13 cellular contexts compared by ENCODE assay signal in genomic region chr4:153518001-153518400, GRCh38. TPM values are rescaled to one million over a fixed set of nuclear protein-coding genes. Genes with fewer than 3 reads are reported as not detected.
DNase-seq lines count a peak whose midpoint lies in the region; ATAC-seq and TF ChIP-seq lines count a peak whose summit lies in the region.
"Had no signal": no experiment of that assay in that cellular context is flagged by ENCODE, and none has a peak within 500 bp of the region (broad histone marks: within the 10 kb centered on the region; RNA-seq: fewer than 3 reads in every experiment).

No MANE protein-coding gene starts in this region.

- no peaks in the 10 kb centered on the region for H3K9me3 Mint-ChIP-seq in activated B cell treated with CpG ODN at 0.5 μM for 24 hours
- H3K9me3 Mint-ChIP-seq: dendritic cell treated with granulocyte-macrophage colony-stimulating factor and Interleukin-4, amounts not matched to agents 40 ng/mL and 50 ng/mL, for 4 days had no signal

- H3K27ac Mint-ChIP-seq in activated B cell treated with CpG ODN at 0.5 μM for 24 hours: peak overlapping the region; percentile 42
- H3K27ac Mint-ChIP-seq: dendritic cell treated with granulocyte-macrophage colony-stimulating factor and Interleukin-4, amounts not matched to agents 40 ng/mL and 50 ng/mL, for 4 days had no signal

- H3K4me3 ChIP-seq in esophagus squamous epithelium: no peak overlapping the region

- TF ChIP-seq CTCF in activated B cell treated with CpG ODN at 0.5 μM for 24 hours (IDR thresholded peaks at IDR 0.05) (no peak), esophagus squamous epithelium (IDR thresholded peaks at IDR 0.05) (no peak)

- WGBS in esophagus squamous epithelium, 2 donors: 69 to 78% methylated on average over 5 to 8 of the region's 8 CpGs

- peaks cover 2 to 69% (median 14%) of the 10 kb centered on the region in 3 donors for H3K4me1 ChIP-seq in esophagus squamous epithelium

- H3K27me3 Mint-ChIP-seq in activated B cell treated with CpG ODN at 0.5 μM for 24 hours: no peaks in the 10 kb centered on the region
- H3K27me3 Mint-ChIP-seq: dendritic cell treated with granulocyte-macrophage colony-stimulating factor and Interleukin-4, amounts not matched to agents 40 ng/mL and 50 ng/mL, for 4 days had no signal

- intact Hi-C loops in activated B cell treated with CpG ODN at 0.5 μM for 24 hours (cut with micrococcal nuclease): no loop called here
- intact Hi-C loops in esophagus squamous epithelium (cut with DNase I): no loop called here

- POLR2A ChIA-PET in activated B cell treated with CpG ODN at 0.5 μM for 24 hours (lab: Charles Lee): interaction anchor here (1.0 to 1.8 kb wide), 2 partner anchors 20 to 53 kb away, joined by 3 read pairs; no protein-coding TSS in a partner anchor

- ATAC-seq in activated B cell treated with CpG ODN at 0.5 μM for 24 hours (ENCODE audit: low read depth) (no peak), GM19328 (IDR thresholded peaks at IDR 0.05; ENCODE audit: unreplicated experiment) (no peak)

- H3K36me3 ChIP-seq in esophagus squamous epithelium: peaks cover 0 to 10% (median 0%) of the 10 kb centered on the region in 3 donors

- CTCF ChIA-PET in activated B cell treated with CpG ODN at 0.5 μM for 24 hours (lab: Charles Lee): interaction anchor here (0.9 to 1.3 kb wide), 2 partner anchors 50 to 56 kb away, joined by 3 read pairs; no protein-coding TSS in a partner anchor

- peaks cover 91% of the 10 kb centered on the region for H3K4me1 Mint-ChIP-seq in activated B cell treated with CpG ODN at 0.5 μM for 24 hours

- H3K4me3 Mint-ChIP-seq in activated B cell treated with CpG ODN at 0.5 μM for 24 hours: peak overlapping the region; percentile 3
- H3K4me3 Mint-ChIP-seq: dendritic cell treated with granulocyte-macrophage colony-stimulating factor and Interleukin-4, amounts not matched to agents 40 ng/mL and 50 ng/mL, for 4 days had no signal

- H3K27me3 ChIP-seq in esophagus squamous epithelium: no peaks in the 10 kb centered on the region

- H3K9me3 ChIP-seq in esophagus squamous epithelium: no peaks in the 10 kb centered on the region

- H3K27ac ChIP-seq in esophagus squamous epithelium: peak overlapping the region in 3 of 4 donors; percentile 67 to 71 (median 68)
- H3K27ac ChIP-seq: 22Rv1 had no signal

- no peak for TF ChIP-seq POLR2A in esophagus squamous epithelium (IDR thresholded peaks at IDR 0.05)

- H3K36me3 Mint-ChIP-seq in activated B cell treated with CpG ODN at 0.5 μM for 24 hours (ENCODE audit: low read depth): peaks cover 63% of the 10 kb centered on the region

- DNase-seq in NCI-H1092 treated with DMSO at 0.1 percent for 48 hours (lab: John Stamatoyannopoulos, UW) (peak; percentile 29), NCI-H1092 (lab: John Stamatoyannopoulos, UW) (no peak), activated B cell treated with CpG ODN at 0.5 μM for 24 hours (no peak), esophagus squamous epithelium (lab: John Stamatoyannopoulos, UW) (no peak), pulmonary artery endothelial cell (ENCODE audit: low read depth, low spot score) (peak; percentile 40), SIG-M5 treated with dmso at 0.1 percent for 504 hours (lab: John Stamatoyannopoulos, UW; ENCODE audit: unreplicated experiment) (no peak), UCSD-AML1 (lab: John Stamatoyannopoulos, UW; ENCODE audit: unreplicated experiment) (no peak)
- DNase-seq: hippocampal formation; NCI-H1105; NK-92 treated with Interleukin-12 subunit alpha and Interleukin-12 subunit beta, amount 100 ng/mL, for 24 hours had no signal

RNA-seq across cellular contexts. Expression of gene TMEM131L, which starts 51.8 kb away (rescaled TPM):
- 170 and 193 TPM in 2 replicates for total RNA-seq in activated B cell treated with CpG ODN at 0.5 μM for 24 hours
- 10 to 100 TPM in 3 of 4 donors, 1 to 10 TPM in 1; 9.2 to 14.7 (median 12.4) TPM for total RNA-seq in esophagus squamous epithelium
- total RNA-seq in pulmonary artery endothelial cell: 9.8 and 13.0 TPM in 2 replicates

Comparison
In these comparisons a context has a peak if more than half of its experiments do, and no peak if none do; other contexts are left out.
1. DNase-seq: peak in NCI-H1092 treated with DMSO at 0.1 percent for 48 hours (single experiment) and pulmonary artery endothelial cell (single experiment); none in NCI-H1092 (single experiment), activated B cell treated with CpG ODN at 0.5 μM for 24 hours (single experiment), esophagus squamous epithelium (single experiment), SIG-M5 treated with dmso at 0.1 percent for 504 hours (single experiment) and UCSD-AML1 (single experiment).
2. RNA of gene TMEM131L, which starts 51.8 kb away (total RNA-seq): 170 to 193 TPM in activated B cell treated with CpG ODN at 0.5 μM for 24 hours; 9.2 to 14.7 TPM in esophagus squamous epithelium and 9.8 to 13.0 TPM in pulmonary artery endothelial cell; every median in the first group is over 10 times any median in the second.